17 cellular contexts compared by ENCODE assay signal in the genomic region with DNA sequence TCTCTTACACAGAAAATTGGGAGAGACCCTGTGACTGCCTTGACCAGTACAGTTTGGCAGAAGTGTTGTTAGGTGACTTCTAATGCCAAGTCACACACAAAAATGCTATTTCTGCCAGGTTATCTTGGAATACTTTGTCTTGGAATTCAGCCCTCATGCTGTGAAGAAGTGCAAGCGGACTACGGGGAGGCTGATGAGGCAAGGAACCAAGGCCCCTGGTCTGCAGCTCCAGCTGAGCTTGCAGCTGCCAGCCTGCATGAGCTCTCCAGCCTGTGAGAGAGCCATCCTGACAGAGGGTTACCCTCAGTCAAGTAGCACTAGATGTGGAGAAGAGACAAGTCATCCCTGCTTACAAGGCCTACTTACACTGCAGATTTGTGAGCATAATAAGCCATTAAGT.
"Had no signal": no experiment of that assay in that cellular context is flagged by ENCODE, and none has a peak within 500 bp of the region (broad histone marks: within the 10 kb centered on the region; RNA-seq: fewer than 3 reads in every experiment).

No MANE protein-coding gene starts in this region.

- H3K27ac ChIP-seq: coronary artery, heart left ventricle, parathyroid adenoma, psoas muscle, right lobe of liver, tibial nerve had no signal

- H3K4me3 Mint-ChIP-seq: endodermal cell; natural killer cell; stimulated activated memory B cell treated with anti-CD40 and anti-IgM and Interleukin-4, amounts not matched to agents 10 μg/mL and 1 μg/mL and 100 μg/mL, for 72 hours; stimulated activated naive CD8-positive, alpha-beta T cell treated with anti-CD3 and anti-CD28 coated beads, Interleukin-15, Interleukin-2, amounts not matched to agents 100 ng/mL and 50 ng/mL, for 24 hours had no signal

- H3K27me3 Mint-ChIP-seq: stimulated activated memory B cell treated with anti-CD40 and anti-IgM and Interleukin-4, amounts not matched to agents 10 μg/mL and 1 μg/mL and 100 μg/mL, for 72 hours; stimulated activated naive CD8-positive, alpha-beta T cell treated with anti-CD3 and anti-CD28 coated beads, Interleukin-15, Interleukin-2, amounts not matched to agents 100 ng/mL and 50 ng/mL, for 24 hours had no signal

- H3K9me3 ChIP-seq: psoas muscle, right lobe of liver, tibial nerve had no signal

- H3K4me1 Mint-ChIP-seq: natural killer cell had no signal

- H3K27me3 ChIP-seq: heart left ventricle, right lobe of liver, tibial nerve had no signal

- H3K4me1 ChIP-seq: parathyroid adenoma, psoas muscle, right lobe of liver had no signal

- DNase-seq: effector CD4-positive, alpha-beta T cell; endodermal cell; foreskin melanocyte; heart left ventricle; hippocampal formation; left colon; left ventricle myocardium superior; natural killer cell; psoas muscle; retina; right lobe of liver; stimulated activated CD4-positive, alpha-beta T cell treated with anti-CD3 and anti-CD28 coated beads, Interleukin-4, amount 100 ng/mL, for 24 hours had no signal

- ATAC-seq: heart left ventricle; left colon; left ventricle myocardium superior; natural killer cell; psoas muscle; right lobe of liver; stimulated activated memory B cell treated with anti-CD40 and anti-IgM and Interleukin-4, amounts not matched to agents 10 μg/mL and 1 μg/mL and 100 μg/mL, for 72 hours had no signal

- H3K9me3 Mint-ChIP-seq: endodermal cell; stimulated activated memory B cell treated with anti-CD40 and anti-IgM and Interleukin-4, amounts not matched to agents 10 μg/mL and 1 μg/mL and 100 μg/mL, for 72 hours had no signal

- H3K27ac Mint-ChIP-seq: endodermal cell; natural killer cell; stimulated activated memory B cell treated with anti-CD40 and anti-IgM and Interleukin-4, amounts not matched to agents 10 μg/mL and 1 μg/mL and 100 μg/mL, for 72 hours; stimulated activated naive CD8-positive, alpha-beta T cell treated with anti-CD3 and anti-CD28 coated beads, Interleukin-15, Interleukin-2, amounts not matched to agents 100 ng/mL and 50 ng/mL, for 24 hours had no signal

- H3K4me3 ChIP-seq: coronary artery, heart left ventricle, psoas muscle, right lobe of liver, tibial nerve had no signal

- H3K36me3 Mint-ChIP-seq: natural killer cell; stimulated activated memory B cell treated with anti-CD40 and anti-IgM and Interleukin-4, amounts not matched to agents 10 μg/mL and 1 μg/mL and 100 μg/mL, for 72 hours had no signal

- H3K36me3 ChIP-seq: heart left ventricle, right lobe of liver, tibial nerve had no signal
